1 cellular context compared by ENCODE assay signal in genomic region chr1:91533625-91534024, GRCh38.
TF ChIP-seq lines count a peak whose summit lies in the region.

No MANE protein-coding gene starts in this region.

TF ChIP-seq in WTC11, 78 proteins besides CTCF, POLR2A, EP300 and RAD21 (continued from another document):
- TF ChIP-seq AFF4 (CRISPR knock-in tag; IDR thresholded peaks at IDR 0.05; ENCODE audit: borderline replicate concordance) (no peak), ATF3 (CRISPR knock-in tag; conservative IDR thresholded peaks at IDR 0.05) (no peak), E2F1 (CRISPR knock-in tag; IDR thresholded peaks at IDR 0.05) (no peak), E2F4 (CRISPR knock-in tag; IDR thresholded peaks at IDR 0.05; ENCODE audit: borderline replicate concordance, low read depth) (no peak), HMGA2 (CRISPR knock-in tag; IDR thresholded peaks at IDR 0.05) (no peak), TEAD1 (CRISPR knock-in tag; IDR thresholded peaks at IDR 0.05) (no peak), MXD4 (CRISPR knock-in tag; IDR thresholded peaks at IDR 0.05; ENCODE audit: borderline replicate concordance) (no peak), HMGXB4 (CRISPR knock-in tag; IDR thresholded peaks at IDR 0.05) (no peak), GRHL2 (CRISPR knock-in tag; IDR thresholded peaks at IDR 0.05; ENCODE audit: insufficient replicate concordance, severe bottlenecking) (no peak), ZNF281 (CRISPR knock-in tag; IDR thresholded peaks at IDR 0.05) (no peak), NFATC4 (CRISPR knock-in tag; IDR thresholded peaks at IDR 0.05) (no peak), CREM (CRISPR knock-in tag; IDR thresholded peaks at IDR 0.05) (no peak), ZNF263 (CRISPR knock-in tag; IDR thresholded peaks at IDR 0.05; ENCODE audit: low read depth) (no peak), OVOL2 (CRISPR knock-in tag; IDR thresholded peaks at IDR 0.05; ENCODE audit: borderline replicate concordance) (no peak), CREB1 (CRISPR knock-in tag; IDR thresholded peaks at IDR 0.05) (no peak), AR (CRISPR knock-in tag; IDR thresholded peaks at IDR 0.05) (no peak), JAZF1 (CRISPR knock-in tag; IDR thresholded peaks at IDR 0.05) (no peak), ZNF423 (CRISPR knock-in tag; IDR thresholded peaks at IDR 0.05) (no peak)
